Comparison of ENCODE assay signal across 8 cellular contexts in the genomic region with DNA sequence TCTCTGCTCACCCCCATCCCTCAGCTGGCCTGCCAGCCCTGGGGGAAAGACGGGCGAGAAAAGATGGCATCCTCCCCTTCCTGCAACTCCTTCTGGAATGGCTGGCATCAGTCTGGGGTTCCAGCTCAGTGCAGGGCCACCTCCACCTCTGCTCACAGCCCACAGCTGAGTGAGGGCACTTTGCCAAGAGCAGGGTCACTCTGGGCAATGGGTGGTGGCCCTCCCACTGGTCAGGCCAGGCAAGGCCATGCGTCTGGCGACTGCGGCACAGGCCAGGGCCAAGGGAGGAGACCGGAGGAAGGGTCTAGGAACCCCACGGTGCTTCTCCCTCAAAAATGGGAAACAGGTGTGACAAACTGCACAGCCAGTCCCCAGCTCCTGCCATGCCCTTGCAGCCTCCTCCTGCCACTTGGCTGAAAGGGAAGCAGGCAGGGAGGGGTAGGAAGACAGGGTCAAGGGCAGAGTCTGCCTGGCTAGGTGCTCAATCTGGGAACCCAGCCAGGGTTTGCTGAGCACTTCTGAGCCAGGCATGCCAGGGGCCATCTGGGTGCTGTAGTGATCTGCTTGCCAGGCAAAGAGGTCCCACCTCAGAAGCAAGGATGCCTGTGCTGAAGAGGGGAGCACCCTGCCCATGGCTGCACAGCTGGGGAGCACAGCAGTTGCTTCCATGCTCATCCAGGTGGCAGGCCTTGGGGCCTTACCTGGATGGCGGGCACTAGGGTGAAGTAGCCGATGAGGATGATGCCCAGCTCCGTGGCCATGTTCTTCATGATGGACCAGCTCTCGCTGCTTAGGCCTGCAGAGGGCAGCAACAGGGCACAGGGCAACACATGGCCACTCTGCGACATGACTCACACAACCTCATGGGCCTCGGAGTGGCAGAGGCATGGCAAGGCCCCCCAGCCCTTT. TPM values are rescaled to one million over a fixed set of nuclear protein-coding genes. Genes with fewer than 3 reads are reported as not detected.
DNase-seq lines count a peak whose midpoint lies in the region; ATAC-seq and TF ChIP-seq lines count a peak whose summit lies in the region.

No MANE protein-coding gene starts in this region.

- peak overlapping the region; percentile 100 for H3K27ac Mint-ChIP-seq in activated naive CD8-positive, alpha-beta T cell treated with anti-CD3 and anti-CD28 coated beads, Interleukin-2, amount 10 ng/mL, durations not matched to agents 7 days and 5 days

- H3K36me3 ChIP-seq in subcutaneous abdominal adipose tissue (ENCODE audit: control insufficient read depth in 5 of 5, insufficient read depth in 5 of 5, low read length in 5 of 5): peaks cover 0 to 78% (median 61%) of the 10 kb centered on the region in 5 donors

- H3K9me3 ChIP-seq in subcutaneous abdominal adipose tissue (ENCODE audit: control insufficient read depth in 5 of 5, low read length in 5 of 5): no peaks in the 10 kb centered on the region

- H3K27ac ChIP-seq in subcutaneous abdominal adipose tissue (ENCODE audit: low read depth, low read length): no peak overlapping the region

- H3K4me3 ChIP-seq in subcutaneous abdominal adipose tissue (ENCODE audit: low read depth in 1 of 5, low read length in 5 of 5): peak overlapping the region in 3 of 5 donors; percentile 6 to 29 (median 9)

- peak overlapping the region; percentile 85 for H3K4me3 Mint-ChIP-seq in activated naive CD8-positive, alpha-beta T cell treated with anti-CD3 and anti-CD28 coated beads, Interleukin-2, amount 10 ng/mL, durations not matched to agents 7 days and 5 days

- ATAC-seq in activated naive CD8-positive, alpha-beta T cell treated with anti-CD3 and anti-CD28 coated beads, Interleukin-2, amount 10 ng/mL, durations not matched to agents 7 days and 5 days (ENCODE audit: low read depth): no peak

- H3K36me3 Mint-ChIP-seq in activated naive CD8-positive, alpha-beta T cell treated with anti-CD3 and anti-CD28 coated beads, Interleukin-2, amount 10 ng/mL, durations not matched to agents 7 days and 5 days: peaks cover 5% of the 10 kb centered on the region

- peaks cover 14% of the 10 kb centered on the region for H3K4me1 Mint-ChIP-seq in activated naive CD8-positive, alpha-beta T cell treated with anti-CD3 and anti-CD28 coated beads, Interleukin-2, amount 10 ng/mL, durations not matched to agents 7 days and 5 days

- peak overlapping the region in 3 of 5 donors; percentile 6 to 74 (median 44) for H3K9ac ChIP-seq in subcutaneous abdominal adipose tissue (ENCODE audit: low read length in 5 of 5)

- H3K4me1 ChIP-seq in subcutaneous abdominal adipose tissue (ENCODE audit: control insufficient read depth in 5 of 5, insufficient read depth in 5 of 5, low read length in 5 of 5): peaks cover 4 to 16% (median 11%) of the 10 kb centered on the region in 5 donors

- DNase-seq in DMS79 treated with DMSO at 0.1 percent for 48 hours (lab: John Stamatoyannopoulos, UW): peak; percentile 6
- DNase-seq in activated naive CD8-positive, alpha-beta T cell treated with anti-CD3 and anti-CD28 coated beads, Interleukin-2, amount 10 ng/mL, durations not matched to agents 7 days and 5 days: no peak
- DNase-seq in iPS-NIHi11 (ENCODE audit: low spot score): peak; percentile 58
- no peak for DNase-seq in germinal center (ENCODE audit: low spot score)
- DNase-seq in NCI-H2227 (lab: John Stamatoyannopoulos, UW; ENCODE audit: unreplicated experiment): no peak
- no peak for DNase-seq in SHP77 treated with DMSO at 0.1 percent for 48 hours (lab: John Stamatoyannopoulos, UW)

- POLR2A ChIA-PET in activated naive CD8-positive, alpha-beta T cell treated with anti-CD3 and anti-CD28 coated beads, Interleukin-2, amount 10 ng/mL, durations not matched to agents 7 days and 5 days (lab: Charles Lee): interaction anchor here (0.9 to 3.4 kb wide), 4 partner anchors 41 to 91 kb away, joined by 3 to 28 read pairs (median 12); a partner anchor contains a TSS

- no peaks in the 10 kb centered on the region for H3K9me3 Mint-ChIP-seq in activated naive CD8-positive, alpha-beta T cell treated with anti-CD3 and anti-CD28 coated beads, Interleukin-2, amount 10 ng/mL, durations not matched to agents 7 days and 5 days

- H3K27me3 Mint-ChIP-seq in activated naive CD8-positive, alpha-beta T cell treated with anti-CD3 and anti-CD28 coated beads, Interleukin-2, amount 10 ng/mL, durations not matched to agents 7 days and 5 days: no peaks in the 10 kb centered on the region

- no peaks in the 10 kb centered on the region for H3K27me3 ChIP-seq in subcutaneous abdominal adipose tissue (ENCODE audit: control insufficient read depth in 5 of 5, insufficient read depth in 4 of 5, low read length in 5 of 5)

- peak; percentile 34; the same call in 1 of the 2 replicates for TF ChIP-seq CTCF in LNCAP (IDR thresholded peaks at IDR 0.05)

RNA-seq across cellular contexts. Expression of a gene that starts 41.2 kb away (rescaled TPM):
- total RNA-seq in activated naive CD8-positive, alpha-beta T cell treated with anti-CD3 and anti-CD28 coated beads, Interleukin-2, amount 10 ng/mL, durations not matched to agents 7 days and 5 days: 10 to 100 TPM; 36.6 to 42.6 TPM

RNA-seq across cellular contexts. Expression of a gene that starts 53.7 kb away (rescaled TPM):
- total RNA-seq in activated naive CD8-positive, alpha-beta T cell treated with anti-CD3 and anti-CD28 coated beads, Interleukin-2, amount 10 ng/mL, durations not matched to agents 7 days and 5 days: 10 to 100 TPM; 73.5 to 80.1 TPM

Comparison
In these comparisons a context has a peak if more than half of its experiments do, and no peak if none do; other contexts are left out.
1. DNase-seq: peak in DMS79 treated with DMSO at 0.1 percent for 48 hours (single experiment) and iPS-NIHi11 (single experiment); none in activated naive CD8-positive, alpha-beta T cell treated with anti-CD3 and anti-CD28 coated beads, Interleukin-2, amount 10 ng/mL, durations not matched to agents 7 days and 5 days (single experiment), germinal center (single experiment), NCI-H2227 (single experiment) and SHP77 treated with DMSO at 0.1 percent for 48 hours (single experiment).